Comparison of ENCODE assay signal across 8 cellular contexts in genomic region chr2:68317971-68318685, GRCh38. TPM values are rescaled to one million over a fixed set of nuclear protein-coding genes. Genes with fewer than 3 reads are reported as not detected.
A peak's percentile ranks its signal among the peaks of the same experiment; 100 is the strongest.
DNase-seq lines count a peak whose midpoint lies in the region; ATAC-seq and TF ChIP-seq lines count a peak whose summit lies in the region.

No MANE protein-coding gene starts in this region.

- peak overlapping the region; percentile 68 to 90 for H3K4me3 ChIP-seq in ascending aorta

- H3K4me3 Mint-ChIP-seq in stimulated activated effector memory CD8-positive, alpha-beta T cell treated with anti-CD3 and anti-CD28 coated beads, Interleukin-12 subunit alpha, Interleukin-12 subunit beta, amount 100 ng/mL, for 72 hours, result peak overlapping the region; percentile 69

- intact Hi-C loops in ascending aorta (cut with DNase I), result loop anchor here (2.0 to 5.0 kb wide), 2 partner anchors 67 to 119 kb away; no protein-coding TSS in a partner anchor

- no peaks in the 10 kb centered on the region for H3K36me3 Mint-ChIP-seq in stimulated activated effector memory CD8-positive, alpha-beta T cell treated with anti-CD3 and anti-CD28 coated beads, Interleukin-12 subunit alpha, Interleukin-12 subunit beta, amount 100 ng/mL, for 72 hours

- no peaks in the 10 kb centered on the region for H3K27me3 ChIP-seq in ascending aorta

- H3K4me1 Mint-ChIP-seq in stimulated activated effector memory CD8-positive, alpha-beta T cell treated with anti-CD3 and anti-CD28 coated beads, Interleukin-12 subunit alpha, Interleukin-12 subunit beta, amount 100 ng/mL, for 72 hours, result peaks cover 16% of the 10 kb centered on the region

- DNase-seq in HS-27A (ENCODE audit: low read depth) (peak; percentile 2), ascending aorta (ENCODE audit: low spot score in 2 of 2) (no peak), inferior parietal cortex (ENCODE audit: extremely low spot score) (peak; percentile 44), NCI-H1436 (lab: John Stamatoyannopoulos, UW) (no peak), RKO (ENCODE audit: low spot score) (no peak)
- no peak for DNase-seq in stimulated activated effector memory CD8-positive, alpha-beta T cell treated with anti-CD3 and anti-CD28 coated beads, Interleukin-12 subunit alpha, Interleukin-12 subunit beta, amount 100 ng/mL, for 72 hours (ENCODE audit: low spot score in 2 of 2)
- no peak for DNase-seq in effector CD8-positive, alpha-beta T cell (lab: John Stamatoyannopoulos, UW)

- no peak for ATAC-seq in stimulated activated effector memory CD8-positive, alpha-beta T cell treated with anti-CD3 and anti-CD28 coated beads, Interleukin-12 subunit alpha, Interleukin-12 subunit beta, amount 100 ng/mL, for 72 hours
- ATAC-seq in GM18861 (IDR thresholded peaks at IDR 0.05; ENCODE audit: unreplicated experiment), result no peak

- no peak overlapping the region for H3K27ac Mint-ChIP-seq in stimulated activated effector memory CD8-positive, alpha-beta T cell treated with anti-CD3 and anti-CD28 coated beads, Interleukin-12 subunit alpha, Interleukin-12 subunit beta, amount 100 ng/mL, for 72 hours

- H3K9me3 ChIP-seq in ascending aorta, result no peaks in the 10 kb centered on the region

- peak overlapping the region; percentile 94 to 95 for H3K27ac ChIP-seq in ascending aorta

- peaks cover 0 to 17% of the 10 kb centered on the region in 2 donors for H3K36me3 ChIP-seq in ascending aorta

- peaks cover 0 to 7% of the 10 kb centered on the region in 2 donors for H3K4me1 ChIP-seq in ascending aorta

- H3K9me3 Mint-ChIP-seq in stimulated activated effector memory CD8-positive, alpha-beta T cell treated with anti-CD3 and anti-CD28 coated beads, Interleukin-12 subunit alpha, Interleukin-12 subunit beta, amount 100 ng/mL, for 72 hours, result peaks cover 3% of the 10 kb centered on the region

- TF ChIP-seq CTCF in ascending aorta (IDR thresholded peaks at IDR 0.05), result no peak

RNA-seq across cellular contexts. Expression of gene CNRIP1, which starts 1.6 kb away (rescaled TPM):
- 37.7 TPM for total RNA-seq in ascending aorta

RNA-seq across cellular contexts. Expression of gene PLEK, which starts 47.0 kb away (rescaled TPM):
- 1.5 TPM for total RNA-seq in ascending aorta

Comparison
In these comparisons a context has a peak if more than half of its experiments do, and no peak if none do; other contexts are left out.
1. DNase-seq: peak in HS-27A (single experiment) and inferior parietal cortex (single experiment); none in ascending aorta (0 of 2), stimulated activated effector memory CD8-positive, alpha-beta T cell treated with anti-CD3 and anti-CD28 coated beads, Interleukin-12 subunit alpha, Interleukin-12 subunit beta, amount 100 ng/mL, for 72 hours (0 of 2), NCI-H1436 (single experiment), RKO (single experiment) and effector CD8-positive, alpha-beta T cell (single experiment).